17 cellular contexts compared by ENCODE assay signal in the genomic region with DNA sequence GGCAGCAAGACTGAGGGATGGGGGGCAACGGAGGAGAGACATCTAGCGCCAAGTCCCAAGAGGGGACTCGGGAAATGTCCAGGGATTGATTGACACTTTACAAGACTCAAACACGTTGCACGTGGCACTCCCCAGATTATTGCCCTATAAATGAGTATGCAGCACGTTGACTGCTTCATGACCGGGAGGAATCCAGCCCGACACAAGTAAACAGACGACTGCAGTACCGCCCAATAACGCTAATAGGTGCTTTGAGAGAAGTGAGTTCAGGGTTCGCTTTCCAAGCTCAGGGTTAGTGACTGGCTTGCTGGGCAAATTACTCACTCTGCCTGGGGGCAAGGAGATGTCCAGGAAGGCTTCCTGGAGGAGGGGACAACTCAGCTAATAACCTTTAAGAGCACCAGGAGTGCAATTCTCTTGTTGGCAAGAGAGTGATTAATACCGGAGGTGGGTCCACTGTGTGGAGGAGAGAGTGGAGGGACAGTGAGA.
DNase-seq lines count a peak whose midpoint lies in the region; ATAC-seq, FAIRE-seq and TF ChIP-seq lines count a peak whose summit lies in the region.
"Had no signal": no experiment of that assay in that cellular context is flagged by ENCODE, and none has a peak within 500 bp of the region (broad histone marks: within the 10 kb centered on the region; RNA-seq: fewer than 3 reads in every experiment).

No MANE protein-coding gene starts in this region.

- H2BK5ac ChIP-seq in H1 (ENCODE audit: low read depth, low read length) = peak overlapping the region; percentile 32; the same call in 1 of the 2 replicates

- H2BK12ac ChIP-seq in H1 (ENCODE audit: low read depth, low read length) = no peak overlapping the region

- H2AFZ ChIP-seq in GM23248 (no peak overlapping the region), H1 (ENCODE audit: low read length) (peak overlapping the region; percentile 76)

- no peak overlapping the region for H3K14ac ChIP-seq in H1 (ENCODE audit: insufficient read length)

- H3K9me3 ChIP-seq in GM23248 (ENCODE audit: low read depth) (no peaks in the 10 kb centered on the region), MG63 (no peaks in the 10 kb centered on the region), H1 (ENCODE audit: insufficient read depth in 2 of 2, low read depth in 1 of 2, low read length in 1 of 2) (no peaks in the 10 kb centered on the region)
- H3K9me3 ChIP-seq: esophagus squamous epithelium, ovary had no signal

- H4K91ac ChIP-seq in H1 (replicated peaks; ENCODE audit: insufficient read length, low read length) = no peak overlapping the region

- no peaks in the 10 kb centered on the region for H3K4me1 ChIP-seq in GM23248 (ENCODE audit: insufficient read depth)
- no peaks in the 10 kb centered on the region for H3K4me1 ChIP-seq in H1 (replicated peaks in 1 of 4; ENCODE audit: control insufficient read depth in 3 of 4, insufficient read depth in 4 of 4, low read length in 3 of 4)

- no peak overlapping the region for H4K5ac ChIP-seq in H1 (ENCODE audit: insufficient read length, low read depth, low read length)

- H3K36me3 Mint-ChIP-seq in neural crest cell (ENCODE audit: low read depth) = no peaks in the 10 kb centered on the region
- H3K36me3 Mint-ChIP-seq: activated CD4-positive, alpha-beta memory T cell treated with anti-CD3 and anti-CD28 coated beads for 36 hours had no signal

- TF ChIP-seq POLR2A in H1 (IDR thresholded peaks at IDR 0.05; ENCODE audit: control extremely low read depth in 1 of 2, low read depth in 2 of 2, low read length in 2 of 2) = no peak

- H3K27me3 ChIP-seq in GM23248 (replicated peaks; ENCODE audit: insufficient read depth) = peaks cover 11% of the 10 kb centered on the region
- H3K27me3 ChIP-seq in MG63 = no peaks in the 10 kb centered on the region
- H3K27me3 ChIP-seq in H1 (replicated peaks in 1 of 4; ENCODE audit: control insufficient read depth in 3 of 4, extremely low read depth in 1 of 4, insufficient read depth in 3 of 4, low read length in 3 of 4) = no peaks in the 10 kb centered on the region; a peak in 1 of 7 replicates
- H3K27me3 ChIP-seq: ovary had no signal

- no peak for FAIRE-seq in H1 (lab: Jason Lieb, UNC)

- H3K9ac ChIP-seq in GM23248 (no peak overlapping the region), H1 (replicated peaks in 1 of 4; ENCODE audit: extremely low read depth in 1 of 4, low read depth in 3 of 4, low read length in 3 of 4) (no peak overlapping the region)

- peak in 2 of 3 experiments; percentile 12 to 31; a peak in 2 of 4 replicates for TF ChIP-seq CTCF in H1 (IDR thresholded peaks at IDR 0.05; ENCODE audit: control extremely low read depth in 1 of 3, insufficient read depth in 1 of 3, low read depth in 1 of 3, low read length in 3 of 3)
- peak; percentile 31 for TF ChIP-seq CTCF in neural crest cell (conservative IDR thresholded peaks at IDR 0.05)

- H4K8ac ChIP-seq in H1 (ENCODE audit: extremely low read depth, insufficient read depth, low read length) = no peak overlapping the region

- no peaks in the 10 kb centered on the region for H3F3A ChIP-seq in GM23248 (ENCODE audit: insufficient read depth)

- H3K4me3 ChIP-seq in GM23248 (no peak overlapping the region), MG63 (no peak overlapping the region), H1 (ENCODE audit: extremely low read depth in 1 of 4, insufficient read depth in 2 of 4, low read depth in 3 of 4, low read length in 4 of 4) (no peak overlapping the region)
- H3K4me3 ChIP-seq: esophagus squamous epithelium, ovary had no signal

- peaks cover 20% of the 10 kb centered on the region for H3K4me1 Mint-ChIP-seq in neural crest cell
- H3K4me1 Mint-ChIP-seq: activated T-helper 17 cell treated with anti-CD3 and anti-CD28 coated beads, Interleukin-2, amount 50 U/mL, for 72 hours had no signal

- H3K27me3 Mint-ChIP-seq in neural crest cell (ENCODE audit: low read depth) = peaks cover 12% of the 10 kb centered on the region

- TF ChIP-seq RAD21 in H1 (IDR thresholded peaks at IDR 0.05 in 1 of 2, conservative IDR thresholded peaks at IDR 0.05 in 1 of 2; ENCODE audit: low read depth in 2 of 2, low read length in 2 of 2) = peak; percentile 13 to 41; a peak in 1 of 4 replicates

- CTCF ChIA-PET in H1 (lab: Charles Lee; ENCODE audit: partially characterized antibody) = interaction anchor here (0.7 to 3.0 kb wide), 11 partner anchors 8 to 108 kb away, joined by 3 to 13 read pairs (median 4); no protein-coding TSS in a partner anchor

- H2AK5ac ChIP-seq in H1 (ENCODE audit: low read depth, low read length) = no peak overlapping the region

- TF ChIP-seq EP300 in H1 (IDR thresholded peaks at IDR 0.05; ENCODE audit: borderline replicate concordance in 1 of 2, low read depth in 2 of 2, low read length in 2 of 2) = no peak

- no peak overlapping the region for H3K4me3 Mint-ChIP-seq in neural crest cell
- H3K4me3 Mint-ChIP-seq: activated CD4-positive, alpha-beta memory T cell treated with anti-CD3 and anti-CD28 coated beads for 36 hours; activated T-helper 17 cell treated with anti-CD3 and anti-CD28 coated beads, Interleukin-2, amount 50 U/mL, for 72 hours had no signal

- no peak overlapping the region for H2BK120ac ChIP-seq in H1 (replicated peaks; ENCODE audit: low read depth, low read length)

- H3K36me3 ChIP-seq in GM23248 (ENCODE audit: low read depth) (no peaks in the 10 kb centered on the region), MG63 (no peaks in the 10 kb centered on the region), H1 (ENCODE audit: control insufficient read depth in 2 of 4, insufficient read depth in 4 of 4, low read length in 3 of 4) (no peaks in the 10 kb centered on the region)
- H3K36me3 ChIP-seq: esophagus squamous epithelium, ovary had no signal

- no peaks in the 10 kb centered on the region for H3K79me2 ChIP-seq in GM23248 (ENCODE audit: insufficient read depth)
- no peaks in the 10 kb centered on the region for H3K79me2 ChIP-seq in H1 (ENCODE audit: control insufficient read depth in 1 of 2, insufficient read depth in 2 of 2, low read length in 2 of 2)

- no peak for ATAC-seq in HG02759 (IDR thresholded peaks at IDR 0.05; ENCODE audit: unreplicated experiment)
- ATAC-seq: activated T-helper 17 cell treated with anti-CD3 and anti-CD28 coated beads, Interleukin-2, amount 50 U/mL, for 72 hours had no signal

- POLR2A ChIA-PET in H1 (lab: Charles Lee; ENCODE audit: partially characterized antibody) = interaction anchor here (0.6 kb wide), 1 partner anchor 336 kb away, joined by 3 read pairs; no protein-coding TSS in a partner anchor

- H2BK20ac ChIP-seq in H1 (ENCODE audit: low read length) = no peak overlapping the region

- no peak overlapping the region for H3K18ac ChIP-seq in H1 (ENCODE audit: extremely low read depth, low read length)

- WGBS in GM23248 (ENCODE audit: low coverage in 1 of 2, low lambda C conversion rate in 2 of 2, missing lambda C conversion rate in 2 of 2), 2 experiments = 30 to 37% methylated on average over 13 of the region's 13 CpGs
- 69% methylated on average over 12 of the region's 13 CpGs; no CpG with 5 or more reads in 1 of the 2 experiments for WGBS in H1 (ENCODE audit: extremely low coverage in 1 of 2, insufficient coverage in 1 of 2, insufficient read length in 1 of 2, insufficient replicate concordance in 2 of 2, low coverage in 1 of 2, low lambda C conversion rate in 2 of 2, missing lambda C conversion rate in 1 of 2), 2 experiments

- in situ Hi-C loops in GM23248 (cut with MboI) = loop anchor here (10.0 kb wide), 1 partner anchor 542 kb away; no protein-coding TSS in a partner anchor

- H2BK15ac ChIP-seq in H1 (ENCODE audit: low read length) = 0 out of 2 replicates have a peak overlapping the region, but pooled peaks have one; percentile 46

- H3K4me2 ChIP-seq in GM23248 (ENCODE audit: unreplicated experiment) = no peak overlapping the region
- H3K4me2 ChIP-seq in H1 (ENCODE audit: insufficient read depth in 1 of 2, low read depth in 2 of 2, low read length in 2 of 2) = no peak overlapping the region

- H3K23me2 ChIP-seq in H1 (ENCODE audit: low read depth, low read length) = no peaks in the 10 kb centered on the region

- H3K9me3 Mint-ChIP-seq in neural crest cell = no peaks in the 10 kb centered on the region
- H3K9me3 Mint-ChIP-seq: activated CD4-positive, alpha-beta memory T cell treated with anti-CD3 and anti-CD28 coated beads for 36 hours; activated T-helper 17 cell treated with anti-CD3 and anti-CD28 coated beads, Interleukin-2, amount 50 U/mL, for 72 hours had no signal

- H3K56ac ChIP-seq in H1 (replicated peaks; ENCODE audit: insufficient read length, low read depth, low read length) = no peak overlapping the region

- no peaks in the 10 kb centered on the region for H3K9me2 ChIP-seq in GM23248 (ENCODE audit: insufficient read depth)

- H3K27ac ChIP-seq in GM23248 (no peak overlapping the region), H1 (ENCODE audit: low read depth, low read length) (no peak overlapping the region)
- H3K27ac ChIP-seq: esophagus squamous epithelium, ovary, RWPE1 had no signal

- H3K23ac ChIP-seq in H1 (ENCODE audit: insufficient read length) = no peak overlapping the region

- peak overlapping the region; percentile 57 for H3K27ac Mint-ChIP-seq in neural crest cell (ENCODE audit: unreplicated experiment)
- H3K27ac Mint-ChIP-seq: activated CD4-positive, alpha-beta memory T cell treated with anti-CD3 and anti-CD28 coated beads for 36 hours; activated T-helper 17 cell treated with anti-CD3 and anti-CD28 coated beads, Interleukin-2, amount 50 U/mL, for 72 hours had no signal

- DNase-seq in GM23248 = peak; percentile 39
- DNase-seq in MG63 = peak; percentile 23
- no peak for DNase-seq in H1 (ENCODE audit: low read depth in 1 of 2, low spot score in 2 of 2)
- DNase-seq in neural crest cell (ENCODE audit: low read depth, low spot score) = no peak
- DNase-seq in NCI-H2107 (lab: John Stamatoyannopoulos, UW) = no peak
- DNase-seq in glomerular visceral epithelial cell (ENCODE audit: extremely low spot score) = no peak
- no peak for DNase-seq in mucosa of gallbladder (ENCODE audit: low spot score)
- DNase-seq: activated CD4-positive, alpha-beta memory T cell treated with anti-CD3 and anti-CD28 coated beads for 36 hours; cortex of kidney; esophagus squamous epithelium; midbrain; NCI-H1048; NCI-H345; ovary had no signal

- H4K20me1 ChIP-seq in GM23248 (ENCODE audit: insufficient read depth) = no peaks in the 10 kb centered on the region
- H4K20me1 ChIP-seq in H1 (replicated peaks in 1 of 2; ENCODE audit: control insufficient read depth in 1 of 2, insufficient read depth in 2 of 2, low read length in 2 of 2) = no peaks in the 10 kb centered on the region

- no peaks in the 10 kb centered on the region; the same call in 1 of the 2 replicates for H3K79me1 ChIP-seq in H1 (ENCODE audit: low read depth, low read length)

- H3K4ac ChIP-seq in H1 (replicated peaks; ENCODE audit: insufficient read length, low read depth, low read length) = no peak overlapping the region

TF ChIP-seq in H1, 55 proteins besides CTCF, POLR2A, EP300 and RAD21 (continues in another document):
- TF ChIP-seq SP2 (IDR thresholded peaks at IDR 0.05; ENCODE audit: low read length) (no peak), GABPA (IDR thresholded peaks at IDR 0.05; ENCODE audit: borderline replicate concordance, insufficient read depth, low read length) (no peak), SAP30 (IDR thresholded peaks at IDR 0.05; ENCODE audit: insufficient read depth, insufficient replicate concordance, low read length) (no peak), EGR1 (IDR thresholded peaks at IDR 0.05; ENCODE audit: borderline replicate concordance, low read depth, low read length) (no peak), CHD1 (IDR thresholded peaks at IDR 0.05; ENCODE audit: low read depth, low read length) (no peak)

Comparison
In these comparisons a context has a peak if more than half of its experiments do, and no peak if none do; other contexts are left out.
1. DNase-seq: peak in GM23248 (single experiment) and MG63 (single experiment); none in H1 (0 of 2), neural crest cell (single experiment), NCI-H2107 (single experiment), glomerular visceral epithelial cell (single experiment) and mucosa of gallbladder (single experiment).